Comparison of ENCODE assay signal across 9 cellular contexts in the genomic region with DNA sequence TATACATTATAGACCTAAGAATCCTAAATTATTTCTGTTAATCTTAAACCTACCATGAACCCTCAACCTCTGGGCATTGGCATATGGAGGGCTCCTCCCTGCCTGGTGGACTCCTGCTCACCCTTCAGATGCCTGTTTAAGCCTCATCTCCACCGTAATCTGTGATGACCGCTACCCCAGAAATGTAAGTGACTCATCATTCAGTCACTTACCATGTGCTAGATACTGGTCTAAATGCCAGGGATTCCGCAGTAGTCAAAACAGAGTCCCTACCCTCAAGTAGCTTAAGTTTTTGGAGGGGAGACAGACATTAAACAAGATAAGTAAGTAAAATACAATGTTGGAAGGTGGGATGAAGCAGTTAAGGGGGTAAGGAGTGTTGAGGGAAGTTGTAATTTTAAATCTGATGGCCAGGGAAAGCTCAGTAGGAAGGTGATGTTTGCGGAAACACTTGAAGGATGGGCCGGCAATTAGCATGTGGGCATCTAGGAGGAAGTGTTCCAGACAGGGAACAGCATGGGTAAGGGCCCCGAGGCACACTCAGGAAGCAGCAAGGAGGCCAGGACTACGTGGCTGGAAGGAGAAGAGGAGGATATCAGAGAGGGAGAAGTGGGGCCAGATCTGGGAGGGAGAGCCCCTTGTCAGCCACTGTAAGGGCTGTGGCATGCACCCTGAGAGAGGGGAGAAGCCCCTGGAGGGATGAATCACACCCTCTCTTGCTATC.
DNase-seq lines count a peak whose midpoint lies in the region; ATAC-seq, FAIRE-seq and TF ChIP-seq lines count a peak whose summit lies in the region.
"Had no signal": no experiment of that assay in that cellular context is flagged by ENCODE, and none has a peak within 500 bp of the region (broad histone marks: within the 10 kb centered on the region; RNA-seq: fewer than 3 reads in every experiment).

No MANE protein-coding gene starts in this region.

- H3K4me3 ChIP-seq in fibroblast of lung (replicated peaks in 1 of 4; ENCODE audit: control extremely low read depth in 1 of 4, insufficient read depth in 1 of 4, low read depth in 3 of 4, low read length in 4 of 4), result no peak overlapping the region

- H3K4me2 ChIP-seq in fibroblast of lung (ENCODE audit: extremely low read depth, insufficient read depth, low read length), result no peak overlapping the region

- FAIRE-seq in RCC 7860 (lab: Jason Lieb, UNC), result peak; percentile 60

- no peak overlapping the region for H2AFZ ChIP-seq in fibroblast of lung (ENCODE audit: low read length)

- H3K27me3 ChIP-seq in fibroblast of lung (ENCODE audit: control insufficient read depth, insufficient read depth, low read length), result no peaks in the 10 kb centered on the region

- DNase-seq in Caki2 (ENCODE audit: low read depth) (peak; percentile 50), RCC 7860 (ENCODE audit: low spot score) (peak; percentile 83), fibroblast of lung (ENCODE audit: low read depth in 2 of 2) (peak; percentile 56 to 86), progenitor cell of endocrine pancreas (ENCODE audit: low spot score, unreplicated experiment) (no peak), NCI-H446 (lab: John Stamatoyannopoulos, UW) (no peak)
- DNase-seq in stimulated activated naive CD4-positive, alpha-beta T cell treated with Interleukin-2 at 50 U/mL for 16 hours (lab: John Stamatoyannopoulos, UW), result no peak
- DNase-seq: activated B cell treated with CpG ODN at 0.5 μM for 24 hours had no signal

- no peak overlapping the region for H3K27ac ChIP-seq in fibroblast of lung (ENCODE audit: insufficient read depth, low read length)

- H3K4me1 Mint-ChIP-seq in progenitor cell of endocrine pancreas (ENCODE audit: low read depth), result peaks cover 36% of the 10 kb centered on the region

- H4K20me1 ChIP-seq in fibroblast of lung (ENCODE audit: control insufficient read depth, extremely low read depth, insufficient read depth, low read length), result no peaks in the 10 kb centered on the region

- no peak overlapping the region for H3K9ac ChIP-seq in fibroblast of lung (ENCODE audit: insufficient read depth, low read length)

- no peaks in the 10 kb centered on the region for H3K36me3 ChIP-seq in fibroblast of lung (ENCODE audit: control insufficient read depth, insufficient read depth, low read length)

- H3K9me3 Mint-ChIP-seq in progenitor cell of endocrine pancreas (ENCODE audit: low read depth), result peaks cover 4% of the 10 kb centered on the region
- H3K9me3 Mint-ChIP-seq: activated B cell treated with CpG ODN at 0.5 μM for 24 hours had no signal

- H3K79me2 ChIP-seq in fibroblast of lung (ENCODE audit: control insufficient read depth, insufficient read depth, low read length), result no peaks in the 10 kb centered on the region

- H3K36me3 Mint-ChIP-seq in progenitor cell of endocrine pancreas (ENCODE audit: insufficient read depth), result no peaks in the 10 kb centered on the region

- H3K4me3 Mint-ChIP-seq in progenitor cell of endocrine pancreas (ENCODE audit: low read depth), result no peak overlapping the region
- H3K4me3 Mint-ChIP-seq: activated B cell treated with CpG ODN at 0.5 μM for 24 hours had no signal

- H3K4me1 ChIP-seq in fibroblast of lung (ENCODE audit: control insufficient read depth, extremely low read depth, insufficient read depth, low read length), result peaks cover 3% of the 10 kb centered on the region

- no peaks in the 10 kb centered on the region for H3K9me3 ChIP-seq in fibroblast of lung (ENCODE audit: control insufficient read depth, insufficient read depth, low read depth, low read length)

- peak overlapping the region; percentile 6 for H3K27ac Mint-ChIP-seq in progenitor cell of endocrine pancreas
- H3K27ac Mint-ChIP-seq: activated B cell treated with CpG ODN at 0.5 μM for 24 hours had no signal

- no peak for ATAC-seq in GM18498 (IDR thresholded peaks at IDR 0.05; ENCODE audit: unreplicated experiment)
- ATAC-seq in GM21786 (IDR thresholded peaks at IDR 0.05; ENCODE audit: unreplicated experiment), result no peak

- TF ChIP-seq CTCF in fibroblast of lung (conservative IDR thresholded peaks at IDR 0.05 in 1 of 2, IDR thresholded peaks at IDR 0.05 in 1 of 2; ENCODE audit: low read depth in 1 of 2, low read length in 2 of 2) (no peak), progenitor cell of endocrine pancreas (IDR thresholded peaks at IDR 0.05; ENCODE audit: unreplicated experiment) (no peak)

- in situ Hi-C loops in Caki2 (cut with HindIII; ENCODE audit: low pct_unique_long_range_greater_than_20kb, low sequenced_read_pairs), result no loop called here

- H3K27me3 Mint-ChIP-seq in progenitor cell of endocrine pancreas, result no peaks in the 10 kb centered on the region
- H3K27me3 Mint-ChIP-seq: activated B cell treated with CpG ODN at 0.5 μM for 24 hours had no signal

Comparison
In these comparisons a context has a peak if more than half of its experiments do, and no peak if none do; other contexts are left out.
1. DNase-seq: peak in Caki2 (single experiment), RCC 7860 (single experiment) and fibroblast of lung (2 of 2); none in progenitor cell of endocrine pancreas (single experiment), stimulated activated naive CD4-positive, alpha-beta T cell treated with Interleukin-2 at 50 U/mL for 16 hours (single experiment) and NCI-H446 (0 of 2).